ENCODE assay signal across 8 cellular contexts in genomic region chr11:62108017-62108750, GRCh38. TPM values are rescaled to one million over a fixed set of nuclear protein-coding genes. Genes with fewer than 3 reads are reported as not detected.
DNase-seq lines count a peak whose midpoint lies in the region; ATAC-seq, FAIRE-seq and TF ChIP-seq lines count a peak whose summit lies in the region.

No MANE protein-coding gene starts in this region.

- H3K4me3 ChIP-seq in AG09309 (ENCODE audit: control insufficient read depth, low read depth, low read length) (no peak overlapping the region), GM06990 (replicated peaks; ENCODE audit: low read depth, low read length) (no peak overlapping the region), esophagus muscularis mucosa (no peak overlapping the region)

- no peak for FAIRE-seq in frontal cortex (lab: Jason Lieb, UNC)

- H3K36me3 Mint-ChIP-seq in T-cell (no peaks in the 10 kb centered on the region), natural killer cell (no peaks in the 10 kb centered on the region)

- H3K9me3 Mint-ChIP-seq in T-cell, result no peaks in the 10 kb centered on the region
- H3K9me3 Mint-ChIP-seq in natural killer cell, result no peaks in the 10 kb centered on the region

- POLR2A ChIA-PET in T-cell (lab: Charles Lee), result interaction anchor here in 1 of 2 donors (0.6 kb wide), 1 partner anchor 302 kb away, joined by 3 read pairs; no protein-coding TSS in a partner anchor

- ATAC-seq in T-cell (replicated peaks in 1 of 4), result peak; percentile 28 to 56 (median 46)
- ATAC-seq in natural killer cell, result peak; percentile 60 to 66 (median 63)
- no peak for ATAC-seq in HG02938 (IDR thresholded peaks at IDR 0.05; ENCODE audit: unreplicated experiment)

- CTCF ChIA-PET in T-cell (lab: Charles Lee), result interaction anchor here (0.6 to 4.3 kb wide), 25 partner anchors 12 to 429 kb away, joined by 3 to 61 read pairs (median 4); partner anchors contain the start of genes FEN1 (in 1 of the 2), INCENP (in 1 of the 2) and TMEM258 (in 1 of the 2)

- no peaks in the 10 kb centered on the region for H3K27me3 ChIP-seq in GM06990 (replicated peaks; ENCODE audit: control insufficient read depth, insufficient read depth, low read length)
- no peaks in the 10 kb centered on the region for H3K27me3 ChIP-seq in esophagus muscularis mucosa

- no peak for TF ChIP-seq POLR2A in esophagus muscularis mucosa (IDR thresholded peaks at IDR 0.05; ENCODE audit: low read depth)

- no peak overlapping the region for H3K27ac Mint-ChIP-seq in T-cell
- no peak overlapping the region for H3K27ac Mint-ChIP-seq in natural killer cell

- intact Hi-C loops in esophagus muscularis mucosa (cut with DNase I) (loop anchor here (5.0 kb wide), 3 partner anchors 211 to 361 kb away; no protein-coding TSS in a partner anchor), natural killer cell (cut with micrococcal nuclease) (loop anchor here (1.0 kb wide), 2 partner anchors 209 to 311 kb away; no protein-coding TSS in a partner anchor)

- H3K4me3 Mint-ChIP-seq in T-cell, result no peak overlapping the region
- no peak overlapping the region for H3K4me3 Mint-ChIP-seq in natural killer cell

- no peaks in the 10 kb centered on the region for H3K27me3 Mint-ChIP-seq in T-cell
- H3K27me3 Mint-ChIP-seq in natural killer cell (ENCODE audit: low read depth in 2 of 2), result peaks cover 0 to 2% of the 10 kb centered on the region in 2 donors

- TF ChIP-seq EP300 in esophagus muscularis mucosa (IDR thresholded peaks at IDR 0.05), result no peak

- H3K4me1 Mint-ChIP-seq in T-cell (peaks cover 13 to 19% (median 16%) of the 10 kb centered on the region in 3 donors), natural killer cell (peaks cover 8 to 16% of the 10 kb centered on the region in 2 donors)

- WGBS in esophagus muscularis mucosa, result 44% methylated on average over 13 of the region's 14 CpGs

- H3K36me3 ChIP-seq in GM06990 (ENCODE audit: control insufficient read depth, insufficient read depth, low read length), result no peaks in the 10 kb centered on the region
- no peaks in the 10 kb centered on the region for H3K36me3 ChIP-seq in esophagus muscularis mucosa

- H3K9me3 ChIP-seq in esophagus muscularis mucosa, result no peaks in the 10 kb centered on the region

- H3K27ac ChIP-seq in esophagus muscularis mucosa (replicated peaks in 1 of 4), result no peak overlapping the region

- DNase-seq in AG09309 (ENCODE audit: low read depth), result peak; percentile 46
- DNase-seq in GM06990 (ENCODE audit: extremely low read depth, insufficient read length), result no peak
- peak; percentile 32 for DNase-seq in NCI-H1436 treated with DMSO at 0.1 percent for 48 hours (lab: John Stamatoyannopoulos, UW)
- DNase-seq in T-cell, result peak in 24 of 34 experiments; percentile 13 to 51 (median 28)
- no peak for DNase-seq in esophagus muscularis mucosa (ENCODE audit: extremely low spot score)
- DNase-seq in natural killer cell, result no peak
- DNase-seq in frontal cortex (ENCODE audit: low spot score in 2 of 2), result no peak

- H3K4me1 ChIP-seq in esophagus muscularis mucosa, result peaks cover 21 to 46% (median 33%) of the 10 kb centered on the region in 4 donors

- TF ChIP-seq CTCF in AG09309 (IDR thresholded peaks at IDR 0.05; ENCODE audit: control insufficient read depth, insufficient read depth, low read depth, low read length, missing control alignments) (peak; percentile 71), GM06990 (IDR thresholded peaks at IDR 0.05; ENCODE audit: insufficient read depth, low read length, poor library complexity, severe bottlenecking) (peak; percentile 73), esophagus muscularis mucosa (IDR thresholded peaks at IDR 0.05) (peak; percentile 75 to 84 (median 84)), natural killer cell (IDR thresholded peaks at IDR 0.05) (peak; percentile 75)

RNA-seq across cellular contexts. Expression of gene INCENP, which starts 15.6 kb away (rescaled TPM):
- total RNA-seq in T-cell, result 10 to 100 TPM; 20.7 to 31.4 (median 24.9) TPM
- total RNA-seq in esophagus muscularis mucosa, result 10 to 100 TPM; 13.8 to 20.3 (median 16.0) TPM
- total RNA-seq in natural killer cell, result 10 to 100 TPM; 24.4 to 47.6 (median 27.3) TPM
- total RNA-seq in frontal cortex, result 22.0 TPM

Comparison
In these comparisons a context has a peak if more than half of its experiments do, and no peak if none do; other contexts are left out.
1. DNase-seq: peak in AG09309 (single experiment), NCI-H1436 treated with DMSO at 0.1 percent for 48 hours (single experiment) and T-cell (24 of 34); none in GM06990 (single experiment), esophagus muscularis mucosa (single experiment), natural killer cell (single experiment) and frontal cortex (0 of 2).
2. Peak in every context shown above with its lines, with median percentiles within 50 percentile points of each other: CTCF ChIP-seq.